Comparison of ENCODE assay signal across 1 cellular context in genomic region chr3:132660056-132660744, GRCh38.
TF ChIP-seq lines count a peak whose summit lies in the region.

TSS of gene UBA5 (plus strand) at chr3:132660329. CDS start at chr3:132660538, 209 bp downstream.

TF ChIP-seq in HepG2, 621 proteins besides CTCF, POLR2A, EP300 and RAD21 (continued from another document and continues in another):
- TF ChIP-seq KDM5B (CRISPR knock-in tag; IDR thresholded peaks at IDR 0.05; ENCODE audit: borderline replicate concordance) (no peak; the same call in 1 of the 2 replicates), ZNF350 (CRISPR knock-in tag; IDR thresholded peaks at IDR 0.05; ENCODE audit: borderline replicate concordance, low read depth) (peak; percentile 67; the same call in 1 of the 2 replicates), ZNF136 (CRISPR knock-in tag; IDR thresholded peaks at IDR 0.05; ENCODE audit: low read depth) (0 out of 2 replicates have a peak, but pooled peaks have one; percentile 25), ZNF841 (CRISPR knock-in tag; IDR thresholded peaks at IDR 0.05; ENCODE audit: borderline replicate concordance) (no peak), SAFB2 (CRISPR knock-in tag; IDR thresholded peaks at IDR 0.05; ENCODE audit: borderline replicate concordance, low read depth) (no peak; the same call in 1 of the 2 replicates), PREB (CRISPR knock-in tag; IDR thresholded peaks at IDR 0.05) (0 out of 2 replicates have a peak, but pooled peaks have one; percentile 79), ZNF784 (CRISPR knock-in tag; IDR thresholded peaks at IDR 0.05; ENCODE audit: borderline replicate concordance) (peak; percentile 65; the same call in 1 of the 2 replicates), ELF1 (CRISPR knock-in tag; IDR thresholded peaks at IDR 0.05) (peak; percentile 53), SKIL (CRISPR knock-in tag; IDR thresholded peaks at IDR 0.05; ENCODE audit: borderline replicate concordance) (peak; percentile 42; the same call in 1 of the 2 replicates), GATAD2A (CRISPR knock-in tag; IDR thresholded peaks at IDR 0.05) (peak; percentile 12; the same call in 1 of the 2 replicates), PAX8 (CRISPR knock-in tag; IDR thresholded peaks at IDR 0.05; ENCODE audit: borderline replicate concordance) (0 out of 2 replicates have a peak, but pooled peaks have one; percentile 30), HIVEP1 (CRISPR knock-in tag; IDR thresholded peaks at IDR 0.05) (no peak; the same call in 1 of the 2 replicates), NFIC (IDR thresholded peaks at IDR 0.05; ENCODE audit: low read length) (no peak), HMGXB4 (CRISPR knock-in tag; IDR thresholded peaks at IDR 0.05; ENCODE audit: borderline replicate concordance in 1 of 2, low read depth in 1 of 2) (peak; percentile 46 to 52; a peak in 2 of 4 replicates), ZFP91 (CRISPR knock-in tag; IDR thresholded peaks at IDR 0.05; ENCODE audit: borderline replicate concordance) (peak; percentile 81), ZNF263 (CRISPR knock-in tag; IDR thresholded peaks at IDR 0.05) (peak; percentile 35; the same call in 1 of the 2 replicates), SATB2 (CRISPR knock-in tag; IDR thresholded peaks at IDR 0.05) (peak; percentile 55; the same call in 1 of the 2 replicates), ZNF510 (CRISPR knock-in tag; IDR thresholded peaks at IDR 0.05; ENCODE audit: low read depth) (no peak), IRF9 (CRISPR knock-in tag; IDR thresholded peaks at IDR 0.05; ENCODE audit: borderline replicate concordance) (peak; percentile 74; the same call in 1 of the 2 replicates), NKX3-1 (CRISPR knock-in tag; IDR thresholded peaks at IDR 0.05) (no peak; the same call in 1 of the 2 replicates), BHLHE40 (IDR thresholded peaks at IDR 0.05; ENCODE audit: low read length) (no peak), ZNF616 (CRISPR knock-in tag; IDR thresholded peaks at IDR 0.05; ENCODE audit: low read depth) (0 out of 2 replicates have a peak, but pooled peaks have one; percentile 43), PBX3 (CRISPR knock-in tag; IDR thresholded peaks at IDR 0.05; ENCODE audit: borderline replicate concordance) (no peak), ZNF772 (CRISPR knock-in tag; IDR thresholded peaks at IDR 0.05) (peak; percentile 86), MZF1 (CRISPR knock-in tag; IDR thresholded peaks at IDR 0.05; ENCODE audit: borderline replicate concordance) (no peak), RARA (CRISPR knock-in tag; IDR thresholded peaks at IDR 0.05) (no peak), ZNF234 (CRISPR knock-in tag; conservative IDR thresholded peaks at IDR 0.05) (peak; percentile 52; the same call in 1 of the 2 replicates), RBM39 (IDR thresholded peaks at IDR 0.05; ENCODE audit: low read depth, low read length, poor library complexity, severe bottlenecking) (peak; percentile 24), CBX2 (IDR thresholded peaks at IDR 0.05; ENCODE audit: low read depth, low read length) (no peak), CBX2 (CRISPR knock-in tag; IDR thresholded peaks at IDR 0.05; ENCODE audit: low read depth) (no peak), BCL3 (CRISPR knock-in tag; IDR thresholded peaks at IDR 0.05) (peak; percentile 63; the same call in 1 of the 2 replicates), TARDBP (CRISPR knock-in tag; IDR thresholded peaks at IDR 0.05) (peak; percentile 65), ZNF557 (CRISPR knock-in tag; IDR thresholded peaks at IDR 0.05) (no peak), PTBP1 (IDR thresholded peaks at IDR 0.05; ENCODE audit: low read depth, low read length, poor library complexity, severe bottlenecking) (no peak), CCDC6 (CRISPR knock-in tag; IDR thresholded peaks at IDR 0.05) (peak; percentile 9; the same call in 1 of the 2 replicates), SNAPC5 (CRISPR knock-in tag; IDR thresholded peaks at IDR 0.05; ENCODE audit: borderline replicate concordance) (no peak), GLI4 (CRISPR knock-in tag; IDR thresholded peaks at IDR 0.05; ENCODE audit: borderline replicate concordance) (peak; percentile 31; the same call in 1 of the 2 replicates), HNF1B (CRISPR knock-in tag; IDR thresholded peaks at IDR 0.05) (peak; percentile 46), POLR2AphosphoS5 (IDR thresholded peaks at IDR 0.05; ENCODE audit: low read depth, low read length) (peak; percentile 64), IRF2 (CRISPR knock-in tag; IDR thresholded peaks at IDR 0.05) (no peak; the same call in 1 of the 2 replicates), ZNF878 (CRISPR knock-in tag; IDR thresholded peaks at IDR 0.05) (no peak), FOXO1 (CRISPR knock-in tag; IDR thresholded peaks at IDR 0.05) (no peak), TIGD3 (CRISPR knock-in tag; IDR thresholded peaks at IDR 0.05; ENCODE audit: borderline replicate concordance) (no peak), CERS6 (CRISPR knock-in tag; IDR thresholded peaks at IDR 0.05) (no peak), NCOA5 (CRISPR knock-in tag; IDR thresholded peaks at IDR 0.05) (no peak), ZNF431 (CRISPR knock-in tag; IDR thresholded peaks at IDR 0.05; ENCODE audit: borderline replicate concordance, low read depth) (0 out of 2 replicates have a peak, but pooled peaks have one; percentile 23), KDM1A (CRISPR knock-in tag; IDR thresholded peaks at IDR 0.05) (no peak; the same call in 1 of the 2 replicates), KLF16 (CRISPR knock-in tag; IDR thresholded peaks at IDR 0.05) (peak in 1 of 2 experiments; percentile 66; a peak in 1 of 4 replicates)
